17 cellular contexts compared by ENCODE assay signal in genomic region chr2:162704496-162704895, GRCh38.
A peak's percentile ranks its signal among the peaks of the same experiment; 100 is the strongest.
DNase-seq lines count a peak whose midpoint lies in the region; ATAC-seq and TF ChIP-seq lines count a peak whose summit lies in the region.
"Had no signal": no experiment of that assay in that cellular context is flagged by ENCODE, and none has a peak within 500 bp of the region (broad histone marks: within the 10 kb centered on the region; RNA-seq: fewer than 3 reads in every experiment).

No MANE protein-coding gene starts in this region.

- BruUV-seq in A673 (replicated peaks; lab: Mats Ljungman, UMichigan) = no TSS peak

- no peaks in the 10 kb centered on the region for H3K36me3 ChIP-seq in A673 (ENCODE audit: insufficient read depth, low read length, poor library complexity, severe bottlenecking)
- H3K36me3 ChIP-seq: BLaER1 treated with 17β-estradiol and CSF1 and Interleukin-3, amounts not matched to agents 10 nM and 100 nM had no signal

- TF ChIP-seq CTCF in A673 (conservative IDR thresholded peaks at IDR 0.05; ENCODE audit: low read depth, low read length) = no peak

- H3K4me1 ChIP-seq in A673 (ENCODE audit: insufficient read depth, low read length, poor library complexity, severe bottlenecking) = no peaks in the 10 kb centered on the region
- H3K4me1 ChIP-seq: BLaER1 treated with 17β-estradiol and CSF1 and Interleukin-3, amounts not matched to agents 10 nM and 100 nM had no signal

- no peak overlapping the region for H3K27ac ChIP-seq in A673 (ENCODE audit: low read depth, low read length, poor library complexity, severe bottlenecking)
- H3K27ac ChIP-seq: 22Rv1; BLaER1 treated with 17β-estradiol and CSF1 and Interleukin-3, amounts not matched to agents 10 nM and 100 nM had no signal

- H3K4me3 ChIP-seq in A673 (ENCODE audit: low read depth, low read length, poor library complexity, severe bottlenecking) = no peak overlapping the region
- H3K4me3 ChIP-seq: BLaER1 treated with 17β-estradiol and CSF1 and Interleukin-3, amounts not matched to agents 10 nM and 100 nM had no signal

- no peaks in the 10 kb centered on the region for H3K27me3 ChIP-seq in A673 (replicated peaks; ENCODE audit: insufficient read depth, low read depth, low read length, poor library complexity)
- H3K27me3 ChIP-seq: BLaER1 treated with 17β-estradiol and CSF1 and Interleukin-3, amounts not matched to agents 10 nM and 100 nM had no signal

- POLR2A ChIA-PET in A673 (lab: Charles Lee; ENCODE audit: low non-redundant PET) = no interaction called here

- peak; percentile 21 for DNase-seq in NCI-H146 (lab: John Stamatoyannopoulos, UW)
- DNase-seq in NCI-H146 treated with DMSO at 0.1 percent for 48 hours (lab: John Stamatoyannopoulos, UW; ENCODE audit: unreplicated experiment) = no peak
- peak; percentile 80 for DNase-seq in NCI-H2227 treated with DMSO at 0.1 percent for 48 hours (lab: John Stamatoyannopoulos, UW)
- DNase-seq in cerebellar nuclear complex (lab: John Stamatoyannopoulos, UW) = peak; percentile 17 to 64
- no peak for DNase-seq in A673 (ENCODE audit: low spot score)
- DNase-seq in left colon = no peak
- no peak for DNase-seq in activated effector memory CD4-positive, alpha-beta T cell treated with Interleukin-2 at 50 U/mL for 16 hours
- DNase-seq: Calu3; CD4-positive, CD25-positive, alpha-beta regulatory T cell; DMS153; DMS79 treated with DMSO at 0.1 percent for 48 hours; EL; GDM1; GOT3; H9 had no signal

- CTCF ChIA-PET in A673 (lab: Charles Lee) = no interaction called here

- intact Hi-C loops in A673 (cut with micrococcal nuclease; ENCODE audit: unreplicated experiment) (no loop called here), left colon (cut with DNase I, micrococcal nuclease) (no loop called here)

- no peaks in the 10 kb centered on the region for H3K9me3 ChIP-seq in A673 (ENCODE audit: low read depth, low read length, poor library complexity, severe bottlenecking)
- H3K9me3 ChIP-seq: BLaER1 treated with 17β-estradiol and CSF1 and Interleukin-3, amounts not matched to agents 10 nM and 100 nM had no signal

- ATAC-seq in left colon = no peak

Comparison
In these comparisons a context has a peak if more than half of its experiments do, and no peak if none do; other contexts are left out.
1. DNase-seq: peak in NCI-H146 (single experiment), NCI-H2227 treated with DMSO at 0.1 percent for 48 hours (single experiment) and cerebellar nuclear complex (2 of 2); none in NCI-H146 treated with DMSO at 0.1 percent for 48 hours (single experiment), A673 (single experiment), left colon (0 of 2) and activated effector memory CD4-positive, alpha-beta T cell treated with Interleukin-2 at 50 U/mL for 16 hours (single experiment).